ENCODE assay signal across 7 cellular contexts in genomic region chr21:33403786-33404571, GRCh38. TPM values are rescaled to one million over a fixed set of nuclear protein-coding genes. Genes with fewer than 3 reads are reported as not detected.
DNase-seq lines count a peak whose midpoint lies in the region; ATAC-seq and TF ChIP-seq lines count a peak whose summit lies in the region.

No MANE protein-coding gene starts in this region.

- no peaks in the 10 kb centered on the region for H3K9me2 ChIP-seq in OCI-LY7 (ENCODE audit: insufficient read depth, low read length)

- H2AFZ ChIP-seq in OCI-LY7 (ENCODE audit: low read length) = no peak overlapping the region; the same call in 1 of the 2 replicates
- peak overlapping the region; percentile 76 for H2AFZ ChIP-seq in osteoblast (ENCODE audit: low read length)

- peak; percentile 21 for ATAC-seq in HG02884 (IDR thresholded peaks at IDR 0.05; ENCODE audit: unreplicated experiment)
- ATAC-seq in activated naive CD8-positive, alpha-beta T cell treated with anti-CD3 and anti-CD28 coated beads, Interleukin-2, amount 50 U/mL, for 24 hours = no peak
- no peak for ATAC-seq in HG03108 (IDR thresholded peaks at IDR 0.05; ENCODE audit: unreplicated experiment)

- H3K27ac ChIP-seq in OCI-LY7 (ENCODE audit: low read depth, low read length, poor library complexity, severe bottlenecking) (peak overlapping the region; percentile 80), cardiac muscle cell (peak overlapping the region; percentile 76), osteoblast (ENCODE audit: low read depth, low read length) (peak overlapping the region; percentile 90)

- peaks cover 5% of the 10 kb centered on the region; the same call in 1 of the 2 replicates for H4K20me1 ChIP-seq in OCI-LY7 (ENCODE audit: insufficient read depth, low read length)
- peaks cover 26% of the 10 kb centered on the region for H4K20me1 ChIP-seq in osteoblast (ENCODE audit: insufficient read depth, low read length)

- no peaks in the 10 kb centered on the region for H3K9me3 Mint-ChIP-seq in activated naive CD8-positive, alpha-beta T cell treated with anti-CD3 and anti-CD28 coated beads, Interleukin-2, amount 50 U/mL, for 24 hours

- BruUV-seq in OCI-LY7 (replicated peaks; lab: Mats Ljungman, UMichigan) = no TSS peak

- CTCF ChIA-PET in OCI-LY7 (lab: Charles Lee; ENCODE audit: unreplicated experiment) = interaction anchor here (1.0 kb wide), 1 partner anchor 23 kb away, joined by 4 read pairs; no protein-coding TSS in a partner anchor

- intact Hi-C loops in OCI-LY7 (cut with micrococcal nuclease; ENCODE audit: unreplicated experiment) = loop anchor here (1.0 to 5.0 kb wide), 2 partner anchors 21 to 42 kb away; no protein-coding TSS in a partner anchor

- H3K4me1 ChIP-seq in OCI-LY7 (ENCODE audit: insufficient read depth, low read length, poor library complexity, severe bottlenecking) (peaks cover 54% of the 10 kb centered on the region), cardiac muscle cell (ENCODE audit: low read depth) (no peaks in the 10 kb centered on the region), osteoblast (ENCODE audit: insufficient read depth, low read length) (peaks cover 35% of the 10 kb centered on the region)

- H3K4me2 ChIP-seq in OCI-LY7 (ENCODE audit: low read length) (peak overlapping the region; percentile 89), osteoblast (ENCODE audit: insufficient read depth, low read length) (peak overlapping the region; percentile 94)

- peaks cover 14% of the 10 kb centered on the region for H3K27me3 Mint-ChIP-seq in activated naive CD8-positive, alpha-beta T cell treated with anti-CD3 and anti-CD28 coated beads, Interleukin-2, amount 50 U/mL, for 24 hours

- peaks cover 56% of the 10 kb centered on the region for H3K4me1 Mint-ChIP-seq in activated naive CD8-positive, alpha-beta T cell treated with anti-CD3 and anti-CD28 coated beads, Interleukin-2, amount 50 U/mL, for 24 hours

- H3K36me3 ChIP-seq in OCI-LY7 (ENCODE audit: insufficient read depth, low read length) (peaks cover 25% of the 10 kb centered on the region), cardiac muscle cell (no peaks in the 10 kb centered on the region), osteoblast (ENCODE audit: insufficient read depth, low read length) (peaks cover 5% of the 10 kb centered on the region)

- H3K4me3 ChIP-seq in GM12865 (ENCODE audit: low read depth, low read length) (peak overlapping the region; percentile 91), OCI-LY7 (ENCODE audit: low read depth, low read length, poor library complexity, severe bottlenecking) (peak overlapping the region; percentile 84), cardiac muscle cell (peak overlapping the region; percentile 80), osteoblast (ENCODE audit: insufficient read depth, low read length) (peak overlapping the region; percentile 92)

- peak overlapping the region; percentile 75 for H3K27ac Mint-ChIP-seq in activated naive CD8-positive, alpha-beta T cell treated with anti-CD3 and anti-CD28 coated beads, Interleukin-2, amount 50 U/mL, for 24 hours

- no peak for TF ChIP-seq CTCF in GM12865 (IDR thresholded peaks at IDR 0.05; ENCODE audit: insufficient read depth, low read depth, low read length, missing control alignments)
- no peak for TF ChIP-seq CTCF in OCI-LY7 (conservative IDR thresholded peaks at IDR 0.05; ENCODE audit: low read length)
- TF ChIP-seq CTCF in cardiac muscle cell (IDR thresholded peaks at IDR 0.05; ENCODE audit: low read depth, low read length) = no peak
- TF ChIP-seq CTCF in osteoblast (IDR thresholded peaks at IDR 0.05; ENCODE audit: extremely low read depth, low read depth, low read length) = no peak

- POLR2A ChIA-PET in OCI-LY7 (lab: Charles Lee) = interaction anchor here (0.6 to 2.4 kb wide), 9 partner anchors 8 to 91 kb away, joined by 3 to 12 read pairs (median 4); no protein-coding TSS in a partner anchor

- H3K79me2 ChIP-seq in OCI-LY7 (ENCODE audit: insufficient read depth, low read depth, low read length) = peaks cover 53% of the 10 kb centered on the region
- H3K79me2 ChIP-seq in osteoblast (ENCODE audit: insufficient read depth, low read length) = peaks cover 48% of the 10 kb centered on the region

- peaks cover 3% of the 10 kb centered on the region for H3K36me3 Mint-ChIP-seq in activated naive CD8-positive, alpha-beta T cell treated with anti-CD3 and anti-CD28 coated beads, Interleukin-2, amount 50 U/mL, for 24 hours (ENCODE audit: low read depth)

- H3K27me3 ChIP-seq in cardiac muscle cell = no peaks in the 10 kb centered on the region
- no peaks in the 10 kb centered on the region for H3K27me3 ChIP-seq in osteoblast (ENCODE audit: insufficient read depth, low read length)

- peak; percentile 74 for DNase-seq in GM12865 (ENCODE audit: low read depth)
- peak; percentile 72 for DNase-seq in OCI-LY7 (ENCODE audit: low spot score)
- DNase-seq in activated naive CD8-positive, alpha-beta T cell treated with anti-CD3 and anti-CD28 coated beads, Interleukin-2, amount 50 U/mL, for 24 hours = peak; percentile 37
- peak; percentile 60 to 69 for DNase-seq in cardiac muscle cell (ENCODE audit: low read depth in 1 of 2, low spot score in 1 of 2)
- DNase-seq in osteoblast (ENCODE audit: insufficient read length, low spot score, missing footprints) = peak; percentile 96

- H3K4me3 Mint-ChIP-seq in activated naive CD8-positive, alpha-beta T cell treated with anti-CD3 and anti-CD28 coated beads, Interleukin-2, amount 50 U/mL, for 24 hours = peak overlapping the region; percentile 82

- H3K9me3 ChIP-seq in OCI-LY7 (ENCODE audit: low read length) (no peaks in the 10 kb centered on the region), cardiac muscle cell (ENCODE audit: low read depth) (no peaks in the 10 kb centered on the region), osteoblast (ENCODE audit: low read depth, low read length) (no peaks in the 10 kb centered on the region)

RNA-seq across cellular contexts. Expression of gene IFNGR2, which starts 0.8 kb away (rescaled TPM):
- 61.0 and 86.9 TPM in 2 replicates for total RNA-seq in OCI-LY7 (2014; rRNA removed; shearing (Covaris generic))
- total RNA-seq in OCI-LY7 (2022) (70.2 and 83.5 TPM in 2 replicates), cardiac muscle cell (36.8 and 47.2 TPM in 2 replicates), osteoblast (60.1 and 63.1 TPM in 2 replicates)
- polyA plus RNA-seq in cardiac muscle cell = 64.6 and 87.6 TPM in 2 replicates

Comparison
In these comparisons a context has a peak if more than half of its experiments do, and no peak if none do; other contexts are left out.
1. DNase-seq: peak in every context shown above with its lines; median percentile 96 in osteoblast; 74 in GM12865; 72 in OCI-LY7; 64 in cardiac muscle cell; 37 in activated naive CD8-positive, alpha-beta T cell treated with anti-CD3 and anti-CD28 coated beads, Interleukin-2, amount 50 U/mL, for 24 hours.